In genomic region chr13:103324641-103325040, GRCh38 we compare ENCODE assay signal across 27 cellular contexts.
"Had no signal": no experiment of that assay in that cellular context is flagged by ENCODE, and none has a peak within 500 bp of the region (broad histone marks: within the 10 kb centered on the region; RNA-seq: fewer than 3 reads in every experiment).

No MANE protein-coding gene starts in this region.

- H3K4me1 Mint-ChIP-seq: activated naive CD8-positive, alpha-beta T cell treated with anti-CD3 and anti-CD28 coated beads, Interleukin-2, amount 10 ng/mL, durations not matched to agents 7 days and 5 days had no signal

- H3K4me3 ChIP-seq: adrenal gland, breast epithelium, colonic mucosa, K562, SK-N-MC had no signal

- H3K27ac ChIP-seq: adrenal gland, breast epithelium, colonic mucosa, SK-N-MC had no signal

- H3K4me3 Mint-ChIP-seq: activated CD8-positive, alpha-beta T cell treated with anti-CD3 and anti-CD28 coated beads, Interleukin-2, amount 10 ng/mL, durations not matched to agents 7 days and 5 days; activated naive CD8-positive, alpha-beta T cell treated with anti-CD3 and anti-CD28 coated beads, Interleukin-2, amount 10 ng/mL, durations not matched to agents 7 days and 5 days; T-helper 1 cell treated with Interleukin-12 subunit alpha and Interleukin-12 subunit beta and Interleukin-4 antibody, amounts not matched to agents 30 μg/mL and 1 μg/mL, for 36 hours had no signal

- H3K36me3 Mint-ChIP-seq: activated naive CD8-positive, alpha-beta T cell treated with anti-CD3 and anti-CD28 coated beads, Interleukin-2, amount 10 ng/mL, durations not matched to agents 7 days and 5 days had no signal

- H3K9me3 Mint-ChIP-seq: activated naive CD8-positive, alpha-beta T cell treated with anti-CD3 and anti-CD28 coated beads, Interleukin-2, amount 10 ng/mL, durations not matched to agents 7 days and 5 days had no signal

- H3K9me3 ChIP-seq: adrenal gland, breast epithelium, colonic mucosa had no signal

- H3K27me3 Mint-ChIP-seq: activated naive CD8-positive, alpha-beta T cell treated with anti-CD3 and anti-CD28 coated beads, Interleukin-2, amount 10 ng/mL, durations not matched to agents 7 days and 5 days had no signal

- H3K27me3 ChIP-seq: adrenal gland, breast epithelium, colonic mucosa had no signal

- H3K36me3 ChIP-seq: adrenal gland, breast epithelium, colonic mucosa had no signal

- ATAC-seq: activated CD4-positive, CD25-positive, alpha-beta regulatory T cell treated with anti-CD3 and anti-CD28 coated beads, Interleukin-2, amount 50 U/mL, for 24 hours; activated CD8-positive, alpha-beta T cell treated with anti-CD3 and anti-CD28 coated beads, Interleukin-2, amount 10 ng/mL, durations not matched to agents 7 days and 5 days; K562; Panc1; Right ventricle myocardium inferior had no signal

- H3K27ac Mint-ChIP-seq: activated CD8-positive, alpha-beta T cell treated with anti-CD3 and anti-CD28 coated beads, Interleukin-2, amount 10 ng/mL, durations not matched to agents 7 days and 5 days; activated naive CD8-positive, alpha-beta T cell treated with anti-CD3 and anti-CD28 coated beads, Interleukin-2, amount 10 ng/mL, durations not matched to agents 7 days and 5 days; T-helper 1 cell treated with Interleukin-12 subunit alpha and Interleukin-12 subunit beta and Interleukin-4 antibody, amounts not matched to agents 30 μg/mL and 1 μg/mL, for 36 hours had no signal

- DNase-seq: activated CD4-positive, alpha-beta T cell treated with anti-CD3 and anti-CD28 coated beads for 48 hours; activated CD4-positive, alpha-beta T cell treated with anti-CD3 and anti-CD28 coated beads, Interleukin-2, amount 50 U/mL, for 4 hours; activated CD8-positive, alpha-beta memory T cell treated with anti-CD3 and anti-CD28 coated beads, Interleukin-2, amount 50 U/mL, for 48 hours; activated CD8-positive, alpha-beta T cell treated with anti-CD3 and anti-CD28 coated beads, Interleukin-2, amount 10 ng/mL, durations not matched to agents 7 days and 5 days; activated naive CD4-positive, alpha-beta T cell treated with anti-CD3 and anti-CD28 coated beads, Interleukin-2, amount 50 U/mL, for 16 hours; activated naive CD8-positive, alpha-beta T cell treated with anti-CD3 and anti-CD28 coated beads, Interleukin-2, amount 10 ng/mL, durations not matched to agents 7 days and 5 days; activated T-cell treated with anti-CD3 and anti-CD28 coated beads, Interleukin-2, amount 50 U/mL, for 1 hour; adrenal gland; aorta; caudate nucleus; colonic mucosa; Karpas-422; NCI-H1436; NCI-H1694 treated with DMSO at 0.1 percent for 48 hours; NCI-H2081 treated with DMSO at 0.1 percent for 48 hours; NCI-H446; NCI-H526; NK-92 treated with Interleukin-12 subunit alpha and Interleukin-12 subunit beta, amount 100 ng/mL, for 24 hours; OCI-M1; RPMI8226 had no signal

- H3K4me1 ChIP-seq: adrenal gland, breast epithelium, colonic mucosa had no signal
